Comparison of ENCODE assay signal across 1 cellular context in genomic region chr1:50968021-50968883, GRCh38.
TF ChIP-seq lines count a peak whose summit lies in the region.

No MANE protein-coding gene starts in this region.

TF ChIP-seq in HEK293, 187 proteins besides CTCF, POLR2A, EP300 and RAD21 (continued from another document and continues in another):
- TF ChIP-seq REST (tag by site-specific recombination; IDR thresholded peaks at IDR 0.05) (no peak), ZNF248 (tag by site-specific recombination; IDR thresholded peaks at IDR 0.05) (no peak), ZNF416 (tag by site-specific recombination; IDR thresholded peaks at IDR 0.05) (no peak), ZNF514 (tag by site-specific recombination; IDR thresholded peaks at IDR 0.05) (no peak), KLF16 (tag by site-specific recombination; IDR thresholded peaks at IDR 0.05) (peak; percentile 60), ZNF76 (tag by site-specific recombination; IDR thresholded peaks at IDR 0.05; ENCODE audit: borderline replicate concordance, low read depth) (peak; percentile 61; the same call in 1 of the 2 replicates), PRDM10 (tag by site-specific recombination; IDR thresholded peaks at IDR 0.05) (peak; percentile 97), KLF8 (tag by site-specific recombination; IDR thresholded peaks at IDR 0.05) (peak; percentile 86), BCL6B (tag by site-specific recombination; IDR thresholded peaks at IDR 0.05) (no peak), ZNF610 (tag by site-specific recombination; IDR thresholded peaks at IDR 0.05; ENCODE audit: borderline replicate concordance) (peak; percentile 62; the same call in 1 of the 2 replicates), ZNF692 (tag by site-specific recombination; IDR thresholded peaks at IDR 0.05) (peak; percentile 22; the same call in 1 of the 2 replicates), ZNF529 (tag by site-specific recombination; IDR thresholded peaks at IDR 0.05; ENCODE audit: insufficient replicate concordance) (no peak), ZNF544 (tag by site-specific recombination; IDR thresholded peaks at IDR 0.05) (no peak), EGR2 (tag by site-specific recombination; IDR thresholded peaks at IDR 0.05; ENCODE audit: low read depth) (no peak; the same call in none of the 2 replicates), GLI4 (tag by site-specific recombination; IDR thresholded peaks at IDR 0.05) (no peak), MEIS1 (CRISPR knock-in tag; IDR thresholded peaks at IDR 0.05; ENCODE audit: borderline replicate concordance) (no peak), ZNF37A (tag by site-specific recombination; IDR thresholded peaks at IDR 0.05) (no peak), GLIS1 (tag by site-specific recombination; IDR thresholded peaks at IDR 0.05) (peak; percentile 60), ZNF792 (tag by site-specific recombination; IDR thresholded peaks at IDR 0.05) (0 out of 2 replicates have a peak, but pooled peaks have one; percentile 54), ZNF473 (tag by site-specific recombination; IDR thresholded peaks at IDR 0.05) (no peak), ZNF302 (tag by site-specific recombination; IDR thresholded peaks at IDR 0.05; ENCODE audit: low read depth) (no peak), ZNF398 (tag by site-specific recombination; IDR thresholded peaks at IDR 0.05) (peak; percentile 55; the same call in 1 of the 2 replicates), ZNF239 (tag by site-specific recombination; IDR thresholded peaks at IDR 0.05) (no peak), GLI2 (tag by site-specific recombination; IDR thresholded peaks at IDR 0.05; ENCODE audit: borderline replicate concordance, low read depth) (no peak), ZBTB10 (tag by site-specific recombination; IDR thresholded peaks at IDR 0.05) (peak; percentile 86), ZNF510 (tag by site-specific recombination; IDR thresholded peaks at IDR 0.05; ENCODE audit: insufficient replicate concordance) (no peak), KLF9 (tag by site-specific recombination; IDR thresholded peaks at IDR 0.05; ENCODE audit: low read depth) (peak; percentile 59; the same call in 1 of the 2 replicates), ZNF660 (tag by site-specific recombination; IDR thresholded peaks at IDR 0.05) (peak; percentile 88), ZNF174 (tag by site-specific recombination; IDR thresholded peaks at IDR 0.05) (no peak), YY2 (tag by site-specific recombination; IDR thresholded peaks at IDR 0.05) (no peak), ZNF138 (tag by site-specific recombination; IDR thresholded peaks at IDR 0.05; ENCODE audit: borderline replicate concordance) (no peak), ZBTB11 (tag by site-specific recombination; conservative IDR thresholded peaks at IDR 0.05; ENCODE audit: low read depth) (peak; percentile 57), ZNF704 (tag by site-specific recombination; IDR thresholded peaks at IDR 0.05) (peak; percentile 57; the same call in 1 of the 2 replicates), ZNF114 (tag by site-specific recombination; IDR thresholded peaks at IDR 0.05) (no peak), ZNF366 (tag by site-specific recombination; conservative IDR thresholded peaks at IDR 0.05) (peak; percentile 99), ZNF530 (tag by site-specific recombination; IDR thresholded peaks at IDR 0.05; ENCODE audit: low read depth) (no peak), ZNF664 (tag by site-specific recombination; IDR thresholded peaks at IDR 0.05) (no peak), ZNF670 (tag by site-specific recombination; IDR thresholded peaks at IDR 0.05; ENCODE audit: low read depth) (no peak), ZNF768 (tag by site-specific recombination; IDR thresholded peaks at IDR 0.05) (no peak), RBAK (tag by site-specific recombination; IDR thresholded peaks at IDR 0.05) (no peak), KLF7 (tag by site-specific recombination; IDR thresholded peaks at IDR 0.05; ENCODE audit: borderline replicate concordance) (no peak), ZNF433 (tag by site-specific recombination; IDR thresholded peaks at IDR 0.05; ENCODE audit: low read depth) (no peak), ZNF23 (tag by site-specific recombination; IDR thresholded peaks at IDR 0.05; ENCODE audit: borderline replicate concordance) (no peak), ZBTB1 (tag by site-specific recombination; IDR thresholded peaks at IDR 0.05) (no peak)
